8 cellular contexts compared by ENCODE assay signal in genomic region chr17:59838196-59838911, GRCh38. TPM values are rescaled to one million over a fixed set of nuclear protein-coding genes. Genes with fewer than 3 reads are reported as not detected.
DNase-seq lines count a peak whose midpoint lies in the region; ATAC-seq and TF ChIP-seq lines count a peak whose summit lies in the region.

No MANE protein-coding gene starts in this region.

- H3K36me3 ChIP-seq in MG63 (peaks cover 44% of the 10 kb centered on the region), iPS-15b (ENCODE audit: control insufficient read depth, insufficient read depth, low read length) (peaks cover 5% of the 10 kb centered on the region)

- H3K4me1 ChIP-seq in iPS-15b (ENCODE audit: control insufficient read depth, insufficient read depth, low read length): peaks cover 3% of the 10 kb centered on the region

- intact Hi-C loops in CD14-positive monocyte (cut with micrococcal nuclease): loop anchor here (5.0 kb wide), 2 partner anchors 36 to 51 kb away; no protein-coding TSS in a partner anchor

- no peak for TF ChIP-seq CTCF in CD14-positive monocyte (IDR thresholded peaks at IDR 0.05)

- no peak for ATAC-seq in stimulated activated effector memory CD8-positive, alpha-beta T cell treated with anti-CD3 and anti-CD28 coated beads, Interleukin-12 subunit alpha, Interleukin-12 subunit beta, amount 100 ng/mL, for 72 hours
- no peak for ATAC-seq in HG03439 (IDR thresholded peaks at IDR 0.05; ENCODE audit: unreplicated experiment)

- H3K9ac ChIP-seq in iPS-15b (ENCODE audit: low read depth, low read length): peak overlapping the region; percentile 99

- H3K4me3 Mint-ChIP-seq in CD14-positive monocyte: peak overlapping the region; percentile 98 to 100
- H3K4me3 Mint-ChIP-seq in activated naive CD8-positive, alpha-beta T cell treated with anti-CD3 and anti-CD28 coated beads for 36 hours: peak overlapping the region; percentile 99
- peak overlapping the region; percentile 90 for H3K4me3 Mint-ChIP-seq in stimulated activated effector memory CD8-positive, alpha-beta T cell treated with anti-CD3 and anti-CD28 coated beads, Interleukin-12 subunit alpha, Interleukin-12 subunit beta, amount 100 ng/mL, for 72 hours

- peaks cover 0 to 5% (median 0%) of the 10 kb centered on the region in 7 donors for H3K9me3 Mint-ChIP-seq in CD14-positive monocyte
- H3K9me3 Mint-ChIP-seq in activated naive CD8-positive, alpha-beta T cell treated with anti-CD3 and anti-CD28 coated beads for 36 hours: peaks cover 4% of the 10 kb centered on the region
- H3K9me3 Mint-ChIP-seq in stimulated activated effector memory CD8-positive, alpha-beta T cell treated with anti-CD3 and anti-CD28 coated beads, Interleukin-12 subunit alpha, Interleukin-12 subunit beta, amount 100 ng/mL, for 72 hours: no peaks in the 10 kb centered on the region

- H3K27me3 ChIP-seq in MG63 (no peaks in the 10 kb centered on the region), iPS-15b (ENCODE audit: control insufficient read depth, insufficient read depth, low read length) (no peaks in the 10 kb centered on the region)

- H3K36me3 Mint-ChIP-seq in CD14-positive monocyte: peaks cover 50 to 75% of the 10 kb centered on the region in 2 donors
- H3K36me3 Mint-ChIP-seq in activated naive CD8-positive, alpha-beta T cell treated with anti-CD3 and anti-CD28 coated beads for 36 hours: peaks cover 63% of the 10 kb centered on the region
- peaks cover 83% of the 10 kb centered on the region for H3K36me3 Mint-ChIP-seq in stimulated activated effector memory CD8-positive, alpha-beta T cell treated with anti-CD3 and anti-CD28 coated beads, Interleukin-12 subunit alpha, Interleukin-12 subunit beta, amount 100 ng/mL, for 72 hours

- peak overlapping the region; percentile 77 for H3K4me3 ChIP-seq in MG63
- H3K4me3 ChIP-seq in iPS-15b (ENCODE audit: low read depth, low read length): peak overlapping the region; percentile 94

- H3K9me3 ChIP-seq in MG63 (no peaks in the 10 kb centered on the region), iPS-15b (ENCODE audit: control insufficient read depth, insufficient read depth, low read length) (no peaks in the 10 kb centered on the region)

- peaks cover 36% of the 10 kb centered on the region for H3K4me1 Mint-ChIP-seq in CD14-positive monocyte
- H3K4me1 Mint-ChIP-seq in activated naive CD8-positive, alpha-beta T cell treated with anti-CD3 and anti-CD28 coated beads for 36 hours: peaks cover 61% of the 10 kb centered on the region
- peaks cover 56% of the 10 kb centered on the region for H3K4me1 Mint-ChIP-seq in stimulated activated effector memory CD8-positive, alpha-beta T cell treated with anti-CD3 and anti-CD28 coated beads, Interleukin-12 subunit alpha, Interleukin-12 subunit beta, amount 100 ng/mL, for 72 hours

- DNase-seq in CD14-positive monocyte (ENCODE audit: low spot score) (no peak), MG63 (no peak), cerebellar nuclear complex (lab: John Stamatoyannopoulos, UW) (no peak)
- no peak for DNase-seq in activated naive CD8-positive, alpha-beta T cell treated with anti-CD3 and anti-CD28 coated beads for 36 hours
- DNase-seq in stimulated activated effector memory CD8-positive, alpha-beta T cell treated with anti-CD3 and anti-CD28 coated beads, Interleukin-12 subunit alpha, Interleukin-12 subunit beta, amount 100 ng/mL, for 72 hours (ENCODE audit: low spot score in 2 of 2): peak in 1 of 2 donors; percentile 85
- no peak for DNase-seq in activated CD4-positive, CD25-positive, alpha-beta regulatory T cell treated with anti-CD3 and anti-CD28 coated beads, Interleukin-2, amount 50 U/mL, for 72 hours

- peaks cover 0 to 3% (median 0%) of the 10 kb centered on the region in 3 donors for H3K27me3 Mint-ChIP-seq in CD14-positive monocyte (ENCODE audit: low read depth in 3 of 3)
- H3K27me3 Mint-ChIP-seq in activated naive CD8-positive, alpha-beta T cell treated with anti-CD3 and anti-CD28 coated beads for 36 hours: peaks cover 44% of the 10 kb centered on the region

- H3K27ac Mint-ChIP-seq in CD14-positive monocyte: peak overlapping the region; percentile 92 to 100 (median 97)
- peak overlapping the region; percentile 100 for H3K27ac Mint-ChIP-seq in activated naive CD8-positive, alpha-beta T cell treated with anti-CD3 and anti-CD28 coated beads for 36 hours
- H3K27ac Mint-ChIP-seq in stimulated activated effector memory CD8-positive, alpha-beta T cell treated with anti-CD3 and anti-CD28 coated beads, Interleukin-12 subunit alpha, Interleukin-12 subunit beta, amount 100 ng/mL, for 72 hours: peak overlapping the region; percentile 99

RNA-seq across cellular contexts. Expression of gene TUBD1, which starts 54.4 kb away (rescaled TPM):
- polyA plus RNA-seq in CD14-positive monocyte: 1 to 10 TPM; 2.9 to 7.3 TPM
- 12.9 and 13.6 TPM in 2 replicates for total RNA-seq in MG63 (2014; rRNA removed; shearing (Covaris generic); ENCODE audit: low replicate concordance)
- total RNA-seq in activated naive CD8-positive, alpha-beta T cell treated with anti-CD3 and anti-CD28 coated beads for 36 hours: 1 to 10 TPM; 7.6 to 7.8 TPM

RNA-seq across cellular contexts. Expression of gene RPS6KB1, which starts 54.6 kb away (rescaled TPM):
- polyA plus RNA-seq in CD14-positive monocyte: 10 to 100 TPM; 15.8 to 15.9 TPM
- 10.0 and 10.7 TPM in 2 replicates for total RNA-seq in MG63 (2014; rRNA removed; shearing (Covaris generic); ENCODE audit: low replicate concordance)
- 10 to 100 TPM; 47.9 to 61.6 TPM for total RNA-seq in activated naive CD8-positive, alpha-beta T cell treated with anti-CD3 and anti-CD28 coated beads for 36 hours
